14 cellular contexts compared by ENCODE assay signal in the genomic region with DNA sequence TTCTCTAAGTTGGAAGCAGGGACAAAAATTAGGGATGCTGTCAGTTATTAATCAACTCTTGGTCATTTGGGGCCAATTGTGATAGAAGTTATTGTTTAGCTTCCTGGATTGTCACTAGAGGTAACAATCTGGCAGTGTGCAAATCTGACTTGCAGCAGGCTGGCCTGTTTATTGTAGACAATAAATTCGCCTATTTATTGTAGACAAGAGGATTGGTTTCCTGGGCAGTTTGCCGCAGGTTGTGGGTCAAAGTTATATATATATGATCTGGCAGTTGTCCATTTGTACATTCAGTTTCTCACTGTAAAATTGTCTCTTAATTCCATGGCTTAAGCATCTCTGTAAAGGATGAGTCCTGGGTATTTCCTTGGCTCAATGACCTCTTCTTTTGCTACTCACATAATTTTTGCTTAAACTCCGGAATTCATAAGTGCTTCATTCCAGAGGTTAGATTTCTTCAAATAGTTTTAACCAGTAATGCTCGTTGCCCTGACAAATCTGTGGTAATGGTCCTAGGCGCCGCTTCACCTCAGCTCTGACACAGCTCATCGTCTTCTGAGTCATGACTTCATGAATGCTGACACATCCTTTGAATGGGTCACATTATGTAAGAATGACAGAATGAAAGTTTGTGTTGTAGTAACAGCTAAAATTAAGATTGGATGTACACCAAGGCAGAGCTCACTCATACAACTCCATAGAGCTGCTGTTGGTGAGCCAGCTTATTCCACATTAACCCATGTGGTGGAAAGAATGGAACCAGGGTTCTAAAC. TPM values are rescaled to one million over a fixed set of nuclear protein-coding genes. Genes with fewer than 3 reads are reported as not detected.
A peak's percentile ranks its signal among the peaks of the same experiment; 100 is the strongest.
DNase-seq lines count a peak whose midpoint lies in the region; TF ChIP-seq lines count a peak whose summit lies in the region.
"Had no signal": no experiment of that assay in that cellular context is flagged by ENCODE, and none has a peak within 500 bp of the region (broad histone marks: within the 10 kb centered on the region; RNA-seq: fewer than 3 reads in every experiment).

No MANE protein-coding gene starts in this region.

- H3K9me3 Mint-ChIP-seq in T-helper 2 cell treated with Interferon-gamma antibody and Interleukin-4, amounts not matched to agents 5 μg/mL and 100 μg/mL, for 36 hours, result no peaks in the 10 kb centered on the region
- H3K9me3 Mint-ChIP-seq: CD4-positive, alpha-beta T cell had no signal

- DNase-seq in AG20443 (ENCODE audit: low spot score) (peak; percentile 86), M059J (ENCODE audit: low read depth) (peak; percentile 97), cardiac fibroblast (ENCODE audit: low read depth in 2 of 2) (peak; percentile 2 to 77), myocyte (ENCODE audit: low read depth) (peak; percentile 24), NCI-H2171 treated with DMSO at 0.1 percent for 48 hours (lab: John Stamatoyannopoulos, UW) (no peak), WERI-Rb-1 (no peak), GM13977 (ENCODE audit: low spot score) (no peak)
- no peak for DNase-seq in T-helper 2 cell treated with Interferon-gamma antibody and Interleukin-4, amounts not matched to agents 5 μg/mL and 100 μg/mL, for 36 hours (ENCODE audit: low spot score)
- DNase-seq: activated T-cell treated with anti-CD3 and anti-CD28 coated beads for 4 hours; CD4-positive, alpha-beta T cell; KBM-7; Right ventricle myocardium superior; uterus had no signal

- H3K27ac ChIP-seq in WERI-Rb-1, result no peak overlapping the region
- H3K27ac ChIP-seq: uterus had no signal

- H3K36me3 ChIP-seq in WERI-Rb-1, result no peaks in the 10 kb centered on the region
- H3K36me3 ChIP-seq: uterus had no signal

- TF ChIP-seq CTCF in cardiac fibroblast (IDR thresholded peaks at IDR 0.05; ENCODE audit: low read depth, low read length) (no peak), WERI-Rb-1 (IDR thresholded peaks at IDR 0.05; ENCODE audit: low read depth, low read length) (no peak), GM13977 (IDR thresholded peaks at IDR 0.05; ENCODE audit: extremely low read depth, insufficient read depth, missing control alignments) (no peak)

- H3K4me3 Mint-ChIP-seq in T-helper 2 cell treated with Interferon-gamma antibody and Interleukin-4, amounts not matched to agents 5 μg/mL and 100 μg/mL, for 36 hours, result no peak overlapping the region
- H3K4me3 Mint-ChIP-seq: CD4-positive, alpha-beta T cell had no signal

- H3K9me3 ChIP-seq in WERI-Rb-1 (ENCODE audit: severe bottlenecking), result no peaks in the 10 kb centered on the region
- H3K9me3 ChIP-seq: uterus had no signal

- no peaks in the 10 kb centered on the region for H3K27me3 ChIP-seq in WERI-Rb-1 (ENCODE audit: insufficient read depth, low read depth, severe bottlenecking)
- H3K27me3 ChIP-seq: uterus had no signal

- H3K4me3 ChIP-seq in cardiac fibroblast (replicated peaks in 1 of 2; ENCODE audit: low read depth in 2 of 2, low read length in 2 of 2) (no peak overlapping the region), WERI-Rb-1 (ENCODE audit: low read depth, low read length) (no peak overlapping the region)
- H3K4me3 ChIP-seq: uterus had no signal

- no peak overlapping the region for H3K27ac Mint-ChIP-seq in T-helper 2 cell treated with Interferon-gamma antibody and Interleukin-4, amounts not matched to agents 5 μg/mL and 100 μg/mL, for 36 hours
- H3K27ac Mint-ChIP-seq: CD4-positive, alpha-beta T cell had no signal

- no peaks in the 10 kb centered on the region for H3K4me1 Mint-ChIP-seq in T-helper 2 cell treated with Interferon-gamma antibody and Interleukin-4, amounts not matched to agents 5 μg/mL and 100 μg/mL, for 36 hours (ENCODE audit: low read depth)

- H3K36me3 Mint-ChIP-seq in T-helper 2 cell treated with Interferon-gamma antibody and Interleukin-4, amounts not matched to agents 5 μg/mL and 100 μg/mL, for 36 hours (ENCODE audit: low read depth), result no peaks in the 10 kb centered on the region

- H3K27me3 Mint-ChIP-seq in T-helper 2 cell treated with Interferon-gamma antibody and Interleukin-4, amounts not matched to agents 5 μg/mL and 100 μg/mL, for 36 hours (ENCODE audit: low read depth), result no peaks in the 10 kb centered on the region

- in situ Hi-C loops in GM13977 (cut with MboI; ENCODE audit: low pct_unique_long_range_greater_than_20kb, low sequenced_read_pairs, unreplicated experiment), result no loop called here

RNA-seq across cellular contexts. Expression of a gene that starts 7.8 kb away (rescaled TPM):
- 126 and 136 TPM in 2 replicates for total RNA-seq in M059J (2014; rRNA removed; shearing (Covaris generic))
- total RNA-seq in myocyte, result 0.31 TPM in 1 of 2 replicates, not detected in the other
- polyA plus RNA-seq in myocyte (2012), result not detected
- total RNA-seq: CD4-positive, alpha-beta T cell; Right ventricle myocardium superior; skeletal muscle tissue; uterus had no signal

RNA-seq across cellular contexts. Expression of a gene that starts 23.6 kb away (rescaled TPM):
- 4.0 and 4.6 TPM in 2 replicates for total RNA-seq in M059J (2014; rRNA removed; shearing (Covaris generic))
- total RNA-seq in myocyte, result not detected in 2 replicates
- polyA plus RNA-seq in myocyte (2012), result not detected
- total RNA-seq: CD4-positive, alpha-beta T cell; Right ventricle myocardium superior; skeletal muscle tissue; uterus had no signal

RNA-seq across cellular contexts. Expression of a gene that starts 53.2 kb away (rescaled TPM):
- 75.7 and 80.6 TPM in 2 replicates for total RNA-seq in M059J (2014; rRNA removed; shearing (Covaris generic))
- 0.10 and 0.94 TPM in 2 replicates for total RNA-seq in myocyte
- 2.6 TPM for polyA plus RNA-seq in myocyte (2012)
- total RNA-seq: CD4-positive, alpha-beta T cell; Right ventricle myocardium superior had no signal

Comparison
In these comparisons a context has a peak if more than half of its experiments do, and no peak if none do; other contexts are left out.
1. DNase-seq: peak in AG20443 (single experiment), M059J (single experiment), cardiac fibroblast (2 of 2) and myocyte (single experiment); none in NCI-H2171 treated with DMSO at 0.1 percent for 48 hours (single experiment), T-helper 2 cell treated with Interferon-gamma antibody and Interleukin-4, amounts not matched to agents 5 μg/mL and 100 μg/mL, for 36 hours (single experiment), WERI-Rb-1 (single experiment) and GM13977 (single experiment).
2. RNA of a gene that starts 7.8 kb away (total RNA-seq): 126 to 136 TPM in M059J; 0.31 TPM in myocyte; every median in the first group is over 10 times any median in the second.
3. RNA of a gene that starts 53.2 kb away (total RNA-seq): 75.7 to 80.6 TPM in M059J; 0.10 to 0.94 TPM in myocyte; every median in the first group is over 10 times any median in the second.